ENCODE assay signal across 1 cellular context in genomic region chr17:7673239-7673638, GRCh38.
TF ChIP-seq lines count a peak whose summit lies in the region.

No MANE protein-coding gene starts in this region.

TF ChIP-seq in HepG2, 621 proteins besides CTCF, POLR2A, EP300 and RAD21:
- TF ChIP-seq STAG1 (CRISPR knock-in tag; IDR thresholded peaks at IDR 0.05) (peak; percentile 64), TEAD2 (CRISPR knock-in tag; IDR thresholded peaks at IDR 0.05) (no peak), SMC3 (IDR thresholded peaks at IDR 0.05; ENCODE audit: low read length) (peak; percentile 20), SRSF1 (optimal IDR thresholded peaks at IDR 0.05; ENCODE audit: low read depth, low read length) (no peak)
TF ChIP-seq in HepG2: peak in this region for 2.
